In genomic region chr3:184361932-184362667, GRCh38 we compare ENCODE assay signal across 8 cellular contexts. TPM values are rescaled to one million over a fixed set of nuclear protein-coding genes. Genes with fewer than 3 reads are reported as not detected.
DNase-seq lines count a peak whose midpoint lies in the region; ATAC-seq and TF ChIP-seq lines count a peak whose summit lies in the region.

No MANE protein-coding gene starts in this region.

- no peak overlapping the region for H4K5ac ChIP-seq in H9 (ENCODE audit: insufficient read length, low read depth, low read length)
- no peak overlapping the region for H4K5ac ChIP-seq in mesendoderm (ENCODE audit: low read length)

- H4K91ac ChIP-seq in H9 (ENCODE audit: insufficient read length, low read depth, low read length), result no peak overlapping the region

- no peaks in the 10 kb centered on the region for H3K27me3 ChIP-seq in DND-41 (ENCODE audit: insufficient read depth, low read length, poor library complexity)
- H3K27me3 ChIP-seq in H9 (ENCODE audit: insufficient read depth, low read length), result no peaks in the 10 kb centered on the region; the same call in 1 of the 2 replicates
- no peaks in the 10 kb centered on the region for H3K27me3 ChIP-seq in mesendoderm (ENCODE audit: insufficient read depth, low read length, poor library complexity)

- H3T11ph ChIP-seq in H9 (ENCODE audit: low read length), result no peak overlapping the region

- H3K23ac ChIP-seq in H9 (ENCODE audit: insufficient read length, low read depth, low read length), result no peak overlapping the region
- H3K23ac ChIP-seq in mesendoderm (ENCODE audit: low read length), result peak overlapping the region; percentile 72

- H2BK5ac ChIP-seq in H9 (ENCODE audit: insufficient read length, low read length) (no peak overlapping the region), mesendoderm (ENCODE audit: low read length) (peak overlapping the region; percentile 30)

- peak overlapping the region; percentile 54 for H3K14ac ChIP-seq in H9 (ENCODE audit: insufficient read depth, low read length)

- H4K20me1 ChIP-seq in DND-41 (ENCODE audit: insufficient read depth, low read length), result peaks cover 27% of the 10 kb centered on the region
- H4K20me1 ChIP-seq in H9 (ENCODE audit: control insufficient read depth, insufficient read depth, insufficient read length), result peaks cover 2% of the 10 kb centered on the region

- DNase-seq in DND-41, result peak; percentile 60
- DNase-seq in H9, result peak; percentile 79
- peak; percentile 59 for DNase-seq in NCI-H2107 (lab: John Stamatoyannopoulos, UW)
- peak; percentile 41 for DNase-seq in activated CD4-positive, alpha-beta T cell treated with anti-CD3 and anti-CD28 coated beads, Interleukin-2, amount 10 ng/mL, durations not matched to agents 7 days and 5 days
- peak; percentile 9 for DNase-seq in effector CD4-positive, alpha-beta T cell
- peak; percentile 72 for DNase-seq in mesendoderm
- DNase-seq in stimulated activated CD8-positive, alpha-beta memory T cell treated with anti-CD3 and anti-CD28 coated beads, Interleukin-4, amount 100 ng/mL, for 24 hours (ENCODE audit: low read depth), result peak; percentile 24

- no CpG with 5 or more reads among the region's 38 CpGs for WGBS in H9 (ENCODE audit: extremely low coverage, insufficient read length, low lambda C conversion rate)
- WGBS in mesendoderm (ENCODE audit: extremely low coverage, insufficient coverage, low lambda C conversion rate), result no CpG with 5 or more reads among the region's 38 CpGs

- peaks cover 8% of the 10 kb centered on the region for H3K27me3 Mint-ChIP-seq in H9 (ENCODE audit: low read depth)
- H3K27me3 Mint-ChIP-seq in activated CD4-positive, alpha-beta T cell treated with anti-CD3 and anti-CD28 coated beads, Interleukin-2, amount 10 ng/mL, durations not matched to agents 7 days and 5 days, result no peaks in the 10 kb centered on the region

- H2AFZ ChIP-seq in DND-41 (ENCODE audit: low read depth, low read length) (peak overlapping the region; percentile 96), H9 (ENCODE audit: low read length) (no peak overlapping the region)

- TF ChIP-seq CTCF in DND-41 (IDR thresholded peaks at IDR 0.05; ENCODE audit: borderline replicate concordance, extremely low read depth, low read length, poor library complexity, severe bottlenecking) (no peak), H9 (conservative IDR thresholded peaks at IDR 0.05) (no peak)

- H3K23me2 ChIP-seq in H9 (ENCODE audit: insufficient read length, low read depth, low read length, poor library complexity, severe bottlenecking), result peaks cover 25% of the 10 kb centered on the region

- H3K9me3 ChIP-seq in DND-41 (ENCODE audit: insufficient read depth, low read length, severe bottlenecking), result no peaks in the 10 kb centered on the region
- no peaks in the 10 kb centered on the region for H3K9me3 ChIP-seq in H9 (ENCODE audit: control insufficient read depth, low read depth, low read length)

- H2BK15ac ChIP-seq in H9 (ENCODE audit: low read depth, low read length) (no peak overlapping the region), mesendoderm (replicated peaks; ENCODE audit: low read depth) (no peak overlapping the region)

- H3K9ac ChIP-seq in DND-41 (ENCODE audit: low read depth, low read length) (peak overlapping the region; percentile 89), H9 (ENCODE audit: extremely low read depth, insufficient read length, low read length) (peak overlapping the region; percentile 64), mesendoderm (ENCODE audit: low read length) (peak overlapping the region; percentile 92)

- peaks cover 23 to 26% of the 10 kb centered on the region in 2 experiments for H3K4me1 Mint-ChIP-seq in H9
- H3K4me1 Mint-ChIP-seq in activated CD4-positive, alpha-beta T cell treated with anti-CD3 and anti-CD28 coated beads, Interleukin-2, amount 10 ng/mL, durations not matched to agents 7 days and 5 days, result peaks cover 32% of the 10 kb centered on the region

- peak overlapping the region; percentile 88 for H3K27ac ChIP-seq in DND-41 (ENCODE audit: low read length)
- no peak overlapping the region for H3K27ac ChIP-seq in H9 (ENCODE audit: insufficient read length, low read depth, low read length)
- H3K27ac ChIP-seq in mesendoderm (ENCODE audit: low read depth, low read length), result peak overlapping the region; percentile 98

- CTCF ChIA-PET in activated CD4-positive, alpha-beta T cell treated with anti-CD3 and anti-CD28 coated beads, Interleukin-2, amount 10 ng/mL, durations not matched to agents 7 days and 5 days (lab: Charles Lee), result interaction anchor here (0.8 to 2.0 kb wide), 6 partner anchors 8 to 477 kb away, joined by 3 to 6 read pairs (median 4); no protein-coding TSS in a partner anchor

- H2BK120ac ChIP-seq in H9 (ENCODE audit: low read depth, low read length, poor library complexity, severe bottlenecking) (no peak overlapping the region), mesendoderm (ENCODE audit: low read depth, low read length) (no peak overlapping the region)

- H3K4me2 ChIP-seq in DND-41 (ENCODE audit: insufficient read depth, low read length) (peak overlapping the region; percentile 87), H9 (ENCODE audit: insufficient read depth, insufficient read length, low read length) (peak overlapping the region; percentile 75), mesendoderm (ENCODE audit: low read length) (peak overlapping the region; percentile 74)

- ATAC-seq in DND-41 (ENCODE audit: insufficient read depth, low read depth) (peak; percentile 20), GM19452 (IDR thresholded peaks at IDR 0.05; ENCODE audit: unreplicated experiment) (no peak)

- H3K4me3 ChIP-seq in DND-41 (ENCODE audit: low read depth in 1 of 2, low read length in 2 of 2) (peak overlapping the region; percentile 43 to 95), mesendoderm (ENCODE audit: low read length) (peak overlapping the region; percentile 70)

- H3K36me3 ChIP-seq in DND-41 (ENCODE audit: insufficient read depth, low read length) (peaks cover 21% of the 10 kb centered on the region), mesendoderm (ENCODE audit: control insufficient read depth, insufficient read depth, low read length) (peaks cover 5% of the 10 kb centered on the region)

- H3K79me1 ChIP-seq in H9 (ENCODE audit: insufficient read depth, low read depth, low read length, poor library complexity, severe bottlenecking) (no peaks in the 10 kb centered on the region), mesendoderm (ENCODE audit: low read length) (peaks cover 12% of the 10 kb centered on the region)

- H3K4me3 Mint-ChIP-seq in H9, result peak overlapping the region; percentile 96 to 98
- H3K4me3 Mint-ChIP-seq in activated CD4-positive, alpha-beta T cell treated with anti-CD3 and anti-CD28 coated beads, Interleukin-2, amount 10 ng/mL, durations not matched to agents 7 days and 5 days, result peak overlapping the region; percentile 97

- no peak overlapping the region for H3K4ac ChIP-seq in H9 (ENCODE audit: low read depth, low read length)
- H3K4ac ChIP-seq in mesendoderm (ENCODE audit: low read depth, low read length), result peak overlapping the region; percentile 38

- H3K56ac ChIP-seq in H9 (ENCODE audit: insufficient read length, low read depth, low read length) (no peak overlapping the region), mesendoderm (ENCODE audit: low read length) (peak overlapping the region; percentile 99)

- no peak overlapping the region for H2BK20ac ChIP-seq in H9 (ENCODE audit: low read depth, low read length, poor library complexity, severe bottlenecking)

- peak overlapping the region; percentile 93 to 97 (median 97) for H3K27ac Mint-ChIP-seq in H9
- H3K27ac Mint-ChIP-seq in activated CD4-positive, alpha-beta T cell treated with anti-CD3 and anti-CD28 coated beads, Interleukin-2, amount 10 ng/mL, durations not matched to agents 7 days and 5 days, result peak overlapping the region; percentile 97

- POLR2A ChIA-PET in activated CD4-positive, alpha-beta T cell treated with anti-CD3 and anti-CD28 coated beads, Interleukin-2, amount 10 ng/mL, durations not matched to agents 7 days and 5 days (lab: Charles Lee), result interaction anchor here (0.7 kb wide), 1 partner anchor 59 kb away, joined by 3 read pairs; no protein-coding TSS in a partner anchor

- peaks cover 28 to 46% (median 44%) of the 10 kb centered on the region in 3 experiments; a peak in 6 of 7 replicates for H3K36me3 Mint-ChIP-seq in H9 (ENCODE audit: insufficient read depth in 1 of 3, low read depth in 3 of 3)
- peaks cover 23% of the 10 kb centered on the region for H3K36me3 Mint-ChIP-seq in activated CD4-positive, alpha-beta T cell treated with anti-CD3 and anti-CD28 coated beads, Interleukin-2, amount 10 ng/mL, durations not matched to agents 7 days and 5 days (ENCODE audit: low read depth)

- no peak overlapping the region for H2AK5ac ChIP-seq in H9 (ENCODE audit: insufficient read length, low read length)
- no peak overlapping the region for H2AK5ac ChIP-seq in mesendoderm (ENCODE audit: low read length)

- no peak overlapping the region for H2BK12ac ChIP-seq in H9 (ENCODE audit: insufficient read length, low read depth, low read length)

- H3K9me3 Mint-ChIP-seq in H9, result no peaks in the 10 kb centered on the region
- H3K9me3 Mint-ChIP-seq in activated CD4-positive, alpha-beta T cell treated with anti-CD3 and anti-CD28 coated beads, Interleukin-2, amount 10 ng/mL, durations not matched to agents 7 days and 5 days, result no peaks in the 10 kb centered on the region

- H4K8ac ChIP-seq in H9 (replicated peaks; ENCODE audit: insufficient read length, low read depth, low read length), result no peak overlapping the region
- no peak overlapping the region for H4K8ac ChIP-seq in mesendoderm (ENCODE audit: low read depth, low read length)

- peak overlapping the region; percentile 15 for H3K18ac ChIP-seq in H9 (ENCODE audit: insufficient read length, low read depth, low read length)
- H3K18ac ChIP-seq in mesendoderm (ENCODE audit: low read length), result peak overlapping the region; percentile 88

- H3K79me2 ChIP-seq in DND-41 (ENCODE audit: insufficient read depth, low read length) (peaks cover 39% of the 10 kb centered on the region), H9 (ENCODE audit: insufficient read depth, low read length) (no peaks in the 10 kb centered on the region; the same call in 1 of the 2 replicates), mesendoderm (ENCODE audit: control insufficient read depth, insufficient read depth, low read length) (peaks cover 11% of the 10 kb centered on the region)

- H3K4me1 ChIP-seq in DND-41 (ENCODE audit: insufficient read depth, low read length) (peaks cover 34% of the 10 kb centered on the region), H9 (ENCODE audit: insufficient read depth, low read length) (peaks cover 2% of the 10 kb centered on the region; the same call in 1 of the 2 replicates), mesendoderm (ENCODE audit: control insufficient read depth, low read depth, low read length) (peaks cover 11% of the 10 kb centered on the region)

RNA-seq across cellular contexts. Expression of gene POLR2H, which starts 0.6 kb away (rescaled TPM):
- total RNA-seq in H9 (2021), result 115 and 122 TPM in 2 replicates
- total RNA-seq in activated CD4-positive, alpha-beta T cell treated with anti-CD3 and anti-CD28 coated beads, Interleukin-2, amount 10 ng/mL, durations not matched to agents 7 days and 5 days, result 10 to 100 TPM; 74.4 to 79.9 TPM
- polyA plus RNA-seq in mesendoderm (2013, experiment 1 of 2), result 89.1 TPM
- 91.1 TPM for polyA plus RNA-seq in mesendoderm (2013, experiment 2 of 2)

RNA-seq across cellular contexts. Expression of gene CLCN2, which starts 0.7 kb away (rescaled TPM):
- total RNA-seq in H9 (2021), result 17.2 and 19.5 TPM in 2 replicates
- 1 to 10 TPM; 3.0 to 3.6 TPM for total RNA-seq in activated CD4-positive, alpha-beta T cell treated with anti-CD3 and anti-CD28 coated beads, Interleukin-2, amount 10 ng/mL, durations not matched to agents 7 days and 5 days
- 3.7 TPM for polyA plus RNA-seq in mesendoderm (2013, experiment 1 of 2)
- polyA plus RNA-seq in mesendoderm (2013, experiment 2 of 2), result 3.9 TPM

RNA-seq across cellular contexts. Expression of gene THPO, which starts 15.9 kb away (rescaled TPM):
- 0.64 and 0.85 TPM in 2 replicates for total RNA-seq in H9 (2021)
- not detected for total RNA-seq in activated CD4-positive, alpha-beta T cell treated with anti-CD3 and anti-CD28 coated beads, Interleukin-2, amount 10 ng/mL, durations not matched to agents 7 days and 5 days
- 0.44 TPM for polyA plus RNA-seq in mesendoderm (2013, experiment 1 of 2)
- polyA plus RNA-seq in mesendoderm (2013, experiment 2 of 2), result 0.60 TPM

RNA-seq across cellular contexts. Expression of gene CHRD, which starts 17.8 kb away (rescaled TPM):
- total RNA-seq in H9 (2021), result 1.8 and 1.9 TPM in 2 replicates
- not detected for total RNA-seq in activated CD4-positive, alpha-beta T cell treated with anti-CD3 and anti-CD28 coated beads, Interleukin-2, amount 10 ng/mL, durations not matched to agents 7 days and 5 days
- polyA plus RNA-seq in mesendoderm (2013, experiment 1 of 2), result 0.20 TPM
- polyA plus RNA-seq in mesendoderm (2013, experiment 2 of 2), result 0.14 TPM

RNA-seq across cellular contexts. Expression of gene FAM131A, which starts 24.7 kb away (rescaled TPM):
- 14.4 and 15.5 TPM in 2 replicates for total RNA-seq in H9 (2021)
- total RNA-seq in activated CD4-positive, alpha-beta T cell treated with anti-CD3 and anti-CD28 coated beads, Interleukin-2, amount 10 ng/mL, durations not matched to agents 7 days and 5 days, result 1 to 10 TPM; 3.6 to 4.4 TPM
- polyA plus RNA-seq in mesendoderm (2013, experiment 1 of 2), result 4.8 TPM
- polyA plus RNA-seq in mesendoderm (2013, experiment 2 of 2), result 5.1 TPM

Comparison
In these comparisons a context has a peak if more than half of its experiments do, and no peak if none do; other contexts are left out.
1. DNase-seq: peak in every context shown above with its lines; median percentile 79 in H9; 72 in mesendoderm; 60 in DND-41; 59 in NCI-H2107; 41 in activated CD4-positive, alpha-beta T cell treated with anti-CD3 and anti-CD28 coated beads, Interleukin-2, amount 10 ng/mL, durations not matched to agents 7 days and 5 days; 24 in stimulated activated CD8-positive, alpha-beta memory T cell treated with anti-CD3 and anti-CD28 coated beads, Interleukin-4, amount 100 ng/mL, for 24 hours; 9 in effector CD4-positive, alpha-beta T cell.